Comparison of ENCODE assay signal across 26 cellular contexts in the genomic region with DNA sequence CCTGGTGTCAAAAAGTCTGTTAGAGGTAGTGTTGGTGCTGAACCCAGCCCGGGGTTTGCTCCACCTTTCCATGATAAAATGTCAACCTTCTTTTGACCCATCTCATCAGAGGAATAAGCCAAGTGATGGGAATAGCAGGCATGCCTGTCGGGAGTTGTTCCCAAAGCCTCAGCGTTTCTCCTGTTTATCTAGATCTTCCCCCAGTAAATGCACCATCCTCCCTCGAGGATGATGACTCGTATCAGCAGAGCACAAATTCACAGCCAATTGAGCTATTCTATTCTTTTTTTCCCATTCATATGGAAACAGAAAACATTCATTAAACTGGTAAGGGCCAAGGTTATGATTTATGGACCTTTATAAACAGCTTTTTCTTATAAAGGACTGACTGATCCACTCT.
DNase-seq lines count a peak whose midpoint lies in the region; ATAC-seq and TF ChIP-seq lines count a peak whose summit lies in the region.
"Had no signal": no experiment of that assay in that cellular context is flagged by ENCODE, and none has a peak within 500 bp of the region (broad histone marks: within the 10 kb centered on the region; RNA-seq: fewer than 3 reads in every experiment).

No MANE protein-coding gene starts in this region.

- TF ChIP-seq CTCF in psoas muscle (IDR thresholded peaks at IDR 0.05): no peak

- H3K36me3 ChIP-seq in psoas muscle (ENCODE audit: insufficient read depth in 1 of 2, low read depth in 1 of 2): no peaks in the 10 kb centered on the region
- H3K36me3 ChIP-seq: prostate gland, sigmoid colon, SJSA1 had no signal

- CTCF ChIA-PET in activated CD8-positive, alpha-beta memory T cell treated with anti-CD3 and anti-CD28 coated beads, Interleukin-2, amount 10 ng/mL, durations not matched to agents 7 days and 5 days (lab: Charles Lee): no interaction called here

- H3K36me3 Mint-ChIP-seq in activated CD8-positive, alpha-beta memory T cell treated with anti-CD3 and anti-CD28 coated beads, Interleukin-2, amount 10 ng/mL, durations not matched to agents 7 days and 5 days: peaks cover 27% of the 10 kb centered on the region

- peaks cover 32% of the 10 kb centered on the region for H3K4me1 Mint-ChIP-seq in activated CD8-positive, alpha-beta memory T cell treated with anti-CD3 and anti-CD28 coated beads, Interleukin-2, amount 10 ng/mL, durations not matched to agents 7 days and 5 days
- H3K4me1 Mint-ChIP-seq: CD14-positive monocyte had no signal

- intact Hi-C loops in psoas muscle (cut with DNase I): loop anchor here in 1 of 2 donors (5.0 kb wide), 1 partner anchor 50 kb away; no protein-coding TSS in a partner anchor

- no peaks in the 10 kb centered on the region for H3K9me3 ChIP-seq in psoas muscle
- H3K9me3 ChIP-seq: prostate gland, sigmoid colon, SJSA1, testis had no signal

- no peak overlapping the region for H3K27ac Mint-ChIP-seq in activated CD8-positive, alpha-beta memory T cell treated with anti-CD3 and anti-CD28 coated beads, Interleukin-2, amount 10 ng/mL, durations not matched to agents 7 days and 5 days
- H3K27ac Mint-ChIP-seq: activated naive CD8-positive, alpha-beta T cell; CD14-positive monocyte had no signal

- WGBS in psoas muscle, 3 donors: 32 to 57% (median 38%) methylated on average over 5 of the region's 5 CpGs

- H3K4me1 ChIP-seq in psoas muscle: peaks cover 72% of the 10 kb centered on the region
- H3K4me1 ChIP-seq: foreskin keratinocyte, prostate gland, SJSA1 had no signal

- H3K4me3 Mint-ChIP-seq in activated CD8-positive, alpha-beta memory T cell treated with anti-CD3 and anti-CD28 coated beads, Interleukin-2, amount 10 ng/mL, durations not matched to agents 7 days and 5 days: no peak overlapping the region
- H3K4me3 Mint-ChIP-seq: activated naive CD8-positive, alpha-beta T cell; CD14-positive monocyte had no signal

- no peaks in the 10 kb centered on the region for H3K27me3 Mint-ChIP-seq in activated CD8-positive, alpha-beta memory T cell treated with anti-CD3 and anti-CD28 coated beads, Interleukin-2, amount 10 ng/mL, durations not matched to agents 7 days and 5 days
- H3K27me3 Mint-ChIP-seq: activated naive CD8-positive, alpha-beta T cell had no signal

- no peaks in the 10 kb centered on the region for H3K27me3 ChIP-seq in psoas muscle (ENCODE audit: insufficient read depth in 3 of 3, low read length in 2 of 3)
- H3K27me3 ChIP-seq: dorsolateral prefrontal cortex, foreskin keratinocyte, sigmoid colon, SJSA1, testis had no signal

- no peak for ATAC-seq in psoas muscle
- ATAC-seq in activated CD8-positive, alpha-beta memory T cell treated with anti-CD3 and anti-CD28 coated beads, Interleukin-2, amount 10 ng/mL, durations not matched to agents 7 days and 5 days: no peak
- ATAC-seq: foreskin keratinocyte had no signal

- no peaks in the 10 kb centered on the region for H3K9me3 Mint-ChIP-seq in activated CD8-positive, alpha-beta memory T cell treated with anti-CD3 and anti-CD28 coated beads, Interleukin-2, amount 10 ng/mL, durations not matched to agents 7 days and 5 days (ENCODE audit: low read depth)
- H3K9me3 Mint-ChIP-seq: CD14-positive monocyte had no signal

- no peak overlapping the region for H3K4me3 ChIP-seq in psoas muscle
- H3K4me3 ChIP-seq: dorsolateral prefrontal cortex, prostate gland, sigmoid colon, SJSA1, testis had no signal

- H3K27ac ChIP-seq in psoas muscle: peak overlapping the region; percentile 87
- H3K27ac ChIP-seq: foreskin keratinocyte, prostate gland, sigmoid colon, SJSA1 had no signal

- DNase-seq in ELR (ENCODE audit: low read depth) (peak; percentile 13), NCI-H226 (peak; percentile 20), fibroblast of peridontal ligament (ENCODE audit: extremely low read depth) (peak; percentile 22), psoas muscle (no peak), KG1 (lab: John Stamatoyannopoulos, UW) (no peak), hypothalamus (lab: John Stamatoyannopoulos, UW) (no peak)
- DNase-seq in central memory CD4-positive, alpha-beta T cell: no peak
- DNase-seq in activated CD8-positive, alpha-beta memory T cell treated with anti-CD3 and anti-CD28 coated beads, Interleukin-2, amount 10 ng/mL, durations not matched to agents 7 days and 5 days: no peak
- DNase-seq: activated CD4-positive, alpha-beta T cell treated with anti-CD3 and anti-CD28 coated beads, Interleukin-2, amount 50 U/mL, for 48 hours; dorsolateral prefrontal cortex; foreskin keratinocyte; MM.1S; NCI-H1417 treated with DMSO at 0.1 percent for 48 hours; NCI-H2081 treated with DMSO at 0.1 percent for 48 hours; NCI-H345; NCI-H774; RPMI8226; sigmoid colon; stimulated activated CD4-positive, alpha-beta T cell treated with anti-CD3 and anti-CD28 coated beads, Interleukin-15, amount 100 ng/mL, for 24 hours; stimulated activated naive CD4-positive, alpha-beta T cell; T-helper 1 cell; testis had no signal

Comparison
In these comparisons a context has a peak if more than half of its experiments do, and no peak if none do; other contexts are left out.
1. DNase-seq: peak in ELR (single experiment), NCI-H226 (single experiment) and fibroblast of peridontal ligament (single experiment); none in psoas muscle (0 of 2), KG1 (single experiment), hypothalamus (0 of 51), central memory CD4-positive, alpha-beta T cell (single experiment) and activated CD8-positive, alpha-beta memory T cell treated with anti-CD3 and anti-CD28 coated beads, Interleukin-2, amount 10 ng/mL, durations not matched to agents 7 days and 5 days (single experiment).